Comparison of ENCODE assay signal across 11 cellular contexts in genomic region chr19:6091771-6092291, GRCh38. TPM values are rescaled to one million over a fixed set of nuclear protein-coding genes. Genes with fewer than 3 reads are reported as not detected.
A peak's percentile ranks its signal among the peaks of the same experiment; 100 is the strongest.
DNase-seq lines count a peak whose midpoint lies in the region; ATAC-seq and TF ChIP-seq lines count a peak whose summit lies in the region.
"Had no signal": no experiment of that assay in that cellular context is flagged by ENCODE, and none has a peak within 500 bp of the region (broad histone marks: within the 10 kb centered on the region; RNA-seq: fewer than 3 reads in every experiment).

No MANE protein-coding gene starts in this region.

- H3K79me2 ChIP-seq in PC-3 (ENCODE audit: low read length) (no peaks in the 10 kb centered on the region), neural cell (replicated peaks; ENCODE audit: insufficient read depth, low read length) (no peaks in the 10 kb centered on the region)

- DNase-seq in PC-3 (no peak), esophagus squamous epithelium (lab: John Stamatoyannopoulos, UW) (no peak), SJCRH30 (no peak), globus pallidus (ENCODE audit: low spot score) (no peak)
- no peak for DNase-seq in activated naive CD4-positive, alpha-beta T cell treated with anti-CD3 and anti-CD28 coated beads, Interleukin-2, amount 50 U/mL, for 72 hours (ENCODE audit: low spot score in 2 of 2)
- DNase-seq: activated naive CD8-positive, alpha-beta T cell treated with anti-CD3 and anti-CD28 coated beads, Interleukin-2, amount 10 ng/mL, durations not matched to agents 7 days and 5 days; CD4-positive, alpha-beta memory T cell had no signal

- no peaks in the 10 kb centered on the region for H3K9me2 ChIP-seq in PC-3 (replicated peaks; ENCODE audit: low read length)
- H3K9me2 ChIP-seq in neural cell (ENCODE audit: insufficient read depth, low read length): no peaks in the 10 kb centered on the region

- peak overlapping the region; percentile 38; the same call in 1 of the 2 replicates for H3K4me3 ChIP-seq in PC-3 (ENCODE audit: low read length)
- H3K4me3 ChIP-seq in esophagus squamous epithelium: peak overlapping the region in 3 of 4 donors; percentile 35 to 60 (median 35)
- peak overlapping the region; percentile 59 for H3K4me3 ChIP-seq in neural cell (ENCODE audit: low read length)
- no peak overlapping the region for H3K4me3 ChIP-seq in SJCRH30

- no peaks in the 10 kb centered on the region for H3K27me3 ChIP-seq in PC-3 (ENCODE audit: low read length)
- H3K27me3 ChIP-seq in esophagus squamous epithelium: no peaks in the 10 kb centered on the region
- no peaks in the 10 kb centered on the region for H3K27me3 ChIP-seq in neural cell (ENCODE audit: insufficient read depth, low read depth, low read length)
- H3K27me3 ChIP-seq in SJCRH30: no peaks in the 10 kb centered on the region

- no peaks in the 10 kb centered on the region for H3K36me3 ChIP-seq in PC-3 (ENCODE audit: low read depth, low read length)
- no peaks in the 10 kb centered on the region for H3K36me3 ChIP-seq in esophagus squamous epithelium
- H3K36me3 ChIP-seq in neural cell (ENCODE audit: insufficient read depth, low read length): no peaks in the 10 kb centered on the region
- H3K36me3 ChIP-seq in SJCRH30: no peaks in the 10 kb centered on the region

- no peaks in the 10 kb centered on the region for H3K9me3 ChIP-seq in PC-3 (ENCODE audit: low read length)
- no peaks in the 10 kb centered on the region for H3K9me3 ChIP-seq in esophagus squamous epithelium
- no peaks in the 10 kb centered on the region for H3K9me3 ChIP-seq in neural cell (ENCODE audit: low read length)
- H3K9me3 ChIP-seq in SJCRH30 (replicated peaks): no peaks in the 10 kb centered on the region

- 20 to 27% methylated on average over 8 of the region's 8 CpGs for WGBS in esophagus squamous epithelium, 2 donors

- CTCF ChIA-PET in PC-3 (lab: Charles Lee): interaction anchor here (0.6 to 1.1 kb wide), 3 partner anchors 34 to 130 kb away, joined by 3 to 6 read pairs (median 4); no protein-coding TSS in a partner anchor

- H4K20me1 ChIP-seq in PC-3 (ENCODE audit: low read length) (no peaks in the 10 kb centered on the region), neural cell (ENCODE audit: insufficient read depth) (no peaks in the 10 kb centered on the region)

- H3K36me3 Mint-ChIP-seq in activated naive CD4-positive, alpha-beta T cell treated with anti-CD3 and anti-CD28 coated beads, Interleukin-2, amount 50 U/mL, for 72 hours: no peaks in the 10 kb centered on the region
- H3K36me3 Mint-ChIP-seq: activated naive CD8-positive, alpha-beta T cell treated with anti-CD3 and anti-CD28 coated beads, Interleukin-2, amount 10 ng/mL, durations not matched to agents 7 days and 5 days; CD4-positive, alpha-beta memory T cell had no signal

- no peaks in the 10 kb centered on the region for H3K9me3 Mint-ChIP-seq in activated naive CD4-positive, alpha-beta T cell treated with anti-CD3 and anti-CD28 coated beads, Interleukin-2, amount 50 U/mL, for 72 hours
- H3K9me3 Mint-ChIP-seq: activated naive CD8-positive, alpha-beta T cell treated with anti-CD3 and anti-CD28 coated beads, Interleukin-2, amount 10 ng/mL, durations not matched to agents 7 days and 5 days had no signal

- H3F3A ChIP-seq in PC-3 (ENCODE audit: low read length, unreplicated experiment) (peaks cover 3% of the 10 kb centered on the region), neural cell (ENCODE audit: insufficient read depth, low read length, poor library complexity, severe bottlenecking) (no peaks in the 10 kb centered on the region)

- H2AFZ ChIP-seq in PC-3 (ENCODE audit: low read length) (peak overlapping the region; percentile 62), neural cell (ENCODE audit: low read depth, low read length) (peak overlapping the region; percentile 30)

- H3K9ac ChIP-seq in PC-3 (ENCODE audit: low read length) (no peak overlapping the region), neural cell (ENCODE audit: low read length) (peak overlapping the region; percentile 38)

- H3K27ac ChIP-seq in 22Rv1 (0 out of 2 replicates have a peak overlapping the region, but pooled peaks have one; percentile 8), PC-3 (ENCODE audit: low read length) (peak overlapping the region; percentile 19), esophagus squamous epithelium (peak overlapping the region; percentile 87 to 95 (median 91)), neural cell (ENCODE audit: low read length) (no peak overlapping the region), SJCRH30 (no peak overlapping the region)

- intact Hi-C loops in PC-3 (cut with micrococcal nuclease) (loop anchor here (1.0 to 2.0 kb wide), 2 partner anchors 17 to 26 kb away; no protein-coding TSS in a partner anchor), esophagus squamous epithelium (cut with DNase I) (no loop called here)

- no peak for TF ChIP-seq EP300 in neural cell (conservative IDR thresholded peaks at IDR 0.05; ENCODE audit: poor library complexity, severe bottlenecking)

- peak overlapping the region; percentile 73 for H3K4me2 ChIP-seq in PC-3 (ENCODE audit: low read length)
- peak overlapping the region; percentile 30 for H3K4me2 ChIP-seq in neural cell (ENCODE audit: low read length)

- no peak for TF ChIP-seq RAD21 in neural cell (conservative IDR thresholded peaks at IDR 0.05)

- TSS peak; percentile 58 for BruUV-seq in PC-3 (replicated peaks; lab: Mats Ljungman, UMichigan)

- ATAC-seq in PC-3 (no peak), GM21526 (IDR thresholded peaks at IDR 0.05; ENCODE audit: low FRiP score, unreplicated experiment) (no peak)
- no peak for ATAC-seq in activated naive CD4-positive, alpha-beta T cell treated with anti-CD3 and anti-CD28 coated beads, Interleukin-2, amount 50 U/mL, for 72 hours

- H3K4me1 ChIP-seq in PC-3 (ENCODE audit: insufficient read depth, low read length): peaks cover 48% of the 10 kb centered on the region
- H3K4me1 ChIP-seq in esophagus squamous epithelium: peaks cover 33 to 84% (median 59%) of the 10 kb centered on the region in 3 donors
- H3K4me1 ChIP-seq in SJCRH30: peaks cover 14% of the 10 kb centered on the region

- no peak for TF ChIP-seq POLR2A in esophagus squamous epithelium (IDR thresholded peaks at IDR 0.05)

- POLR2A ChIA-PET in PC-3 (lab: Charles Lee; ENCODE audit: unreplicated experiment): interaction anchor here (0.6 to 1.5 kb wide), 3 partner anchors 15 to 1518 kb away, joined by 3 to 11 read pairs (median 7); no protein-coding TSS in a partner anchor

- no peak for TF ChIP-seq CTCF in 22Rv1 (IDR thresholded peaks at IDR 0.05)
- no peak for TF ChIP-seq CTCF in PC-3 (conservative IDR thresholded peaks at IDR 0.05; ENCODE audit: low read depth, low read length)
- no peak for TF ChIP-seq CTCF in esophagus squamous epithelium (IDR thresholded peaks at IDR 0.05)
- no peak for TF ChIP-seq CTCF in neural cell (IDR thresholded peaks at IDR 0.05; ENCODE audit: poor library complexity, severe bottlenecking)

- no peak overlapping the region for H3K27ac Mint-ChIP-seq in activated naive CD4-positive, alpha-beta T cell treated with anti-CD3 and anti-CD28 coated beads, Interleukin-2, amount 50 U/mL, for 72 hours
- H3K27ac Mint-ChIP-seq: activated naive CD8-positive, alpha-beta T cell treated with anti-CD3 and anti-CD28 coated beads, Interleukin-2, amount 10 ng/mL, durations not matched to agents 7 days and 5 days had no signal

TF ChIP-seq in neural cell, 6 proteins besides CTCF, POLR2A, EP300 and RAD21:
- TF ChIP-seq REST (IDR thresholded peaks at IDR 0.05; ENCODE audit: borderline replicate concordance) (no peak), SMC3 (conservative IDR thresholded peaks at IDR 0.05; ENCODE audit: poor library complexity) (no peak), MXI1 (conservative IDR thresholded peaks at IDR 0.05; ENCODE audit: poor library complexity, severe bottlenecking) (no peak), TAF1 (IDR thresholded peaks at IDR 0.05; ENCODE audit: low read depth) (no peak), EZH2 (IDR thresholded peaks at IDR 0.05; ENCODE audit: borderline replicate concordance, insufficient read depth, low read length, poor library complexity, severe bottlenecking) (no peak), POLR2AphosphoS5 (IDR thresholded peaks at IDR 0.05) (no peak)

RNA-seq across cellular contexts. Expression of gene RFX2, which starts 18.5 kb away (rescaled TPM):
- total RNA-seq in PC-3 (2014; rRNA removed) (10.5 and 11.3 TPM in 2 replicates), esophagus squamous epithelium (10 to 100 TPM in 1 of 4 donors, 1 to 10 TPM in 3; 5.2 to 21.4 (median 7.7) TPM)
- polyA plus RNA-seq in neural cell: 0.69 and 5.8 TPM in 2 replicates
- 3.6 and 4.1 TPM in 2 replicates for polyA minus RNA-seq in neural cell
- total RNA-seq in SJCRH30 (2014; rRNA removed; shearing (Covaris generic)): 5.7 and 6.0 TPM in 2 replicates
- 10 to 100 TPM; 11.2 to 13.8 TPM for total RNA-seq in activated naive CD4-positive, alpha-beta T cell treated with anti-CD3 and anti-CD28 coated beads, Interleukin-2, amount 50 U/mL, for 72 hours

RNA-seq across cellular contexts. Expression of gene ACSBG2, which starts 43.6 kb away (rescaled TPM):
- total RNA-seq in PC-3 (2014; rRNA removed): not detected in 2 replicates
- under 1 TPM in 1 of 4 donors, not detected in 3; 0.38 TPM for total RNA-seq in esophagus squamous epithelium
- polyA plus RNA-seq in neural cell: not detected in 2 replicates
- not detected in 2 replicates for polyA minus RNA-seq in neural cell
- not detected in 2 replicates for total RNA-seq in SJCRH30 (2014; rRNA removed; shearing (Covaris generic))
- under 1 TPM; 0.16 to 0.72 TPM for total RNA-seq in activated naive CD4-positive, alpha-beta T cell treated with anti-CD3 and anti-CD28 coated beads, Interleukin-2, amount 50 U/mL, for 72 hours
- total RNA-seq: activated naive CD8-positive, alpha-beta T cell treated with anti-CD3 and anti-CD28 coated beads, Interleukin-2, amount 10 ng/mL, durations not matched to agents 7 days and 5 days; CD4-positive, alpha-beta memory T cell; HT1080 had no signal
- polyA plus RNA-seq: CD4-positive, alpha-beta memory T cell had no signal

Comparison
In these comparisons a context has a peak if more than half of its experiments do, and no peak if none do; other contexts are left out.
1. H3K27ac ChIP-seq: peak in 22Rv1 (single experiment), PC-3 (single experiment) and esophagus squamous epithelium (4 of 4); none in neural cell (single experiment) and SJCRH30 (single experiment).